ENCODE assay signal across 8 cellular contexts in the genomic region with DNA sequence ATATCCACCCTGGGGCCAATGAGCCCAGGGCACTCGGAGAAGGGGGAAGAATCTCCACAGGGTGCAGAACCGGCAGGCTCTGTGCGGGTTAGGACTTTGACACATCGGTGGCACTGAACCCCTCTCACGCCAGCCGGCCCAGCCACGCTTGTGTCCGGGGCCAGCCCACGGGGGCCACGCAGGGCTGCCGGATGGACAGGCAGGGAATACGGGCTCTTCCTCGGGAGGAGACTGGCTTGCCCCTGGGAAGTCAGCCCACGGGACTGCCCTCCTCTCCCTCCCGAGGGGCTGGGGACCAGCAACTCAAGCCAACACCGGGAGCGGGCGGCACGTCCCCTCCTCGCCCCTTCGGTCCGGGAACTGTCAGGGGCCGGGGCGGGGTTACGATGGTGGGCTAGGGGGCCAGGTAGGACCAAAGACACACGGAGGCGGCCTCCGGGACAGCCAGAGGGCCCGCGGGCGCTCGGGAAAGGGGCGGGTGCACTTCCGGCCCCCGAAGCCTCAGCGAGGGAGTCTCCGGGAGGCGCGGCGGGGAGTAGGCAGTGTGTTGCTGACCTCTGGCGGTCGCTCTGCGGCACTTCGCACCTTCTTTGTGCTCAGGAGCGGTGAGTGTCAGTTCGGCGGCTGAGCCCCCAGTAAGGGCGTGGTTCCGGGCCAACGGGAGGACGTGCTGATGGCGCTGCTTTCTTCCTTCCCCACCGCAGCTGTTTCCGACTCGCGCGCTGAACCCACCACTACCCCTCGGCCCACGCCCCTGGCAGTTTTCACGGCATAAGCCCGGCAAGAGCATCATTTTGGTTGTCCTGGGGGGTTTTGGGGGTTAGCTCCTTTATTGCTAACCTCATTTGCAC. TPM values are rescaled to one million over a fixed set of nuclear protein-coding genes. Genes with fewer than 3 reads are reported as not detected.
DNase-seq lines count a peak whose midpoint lies in the region; ATAC-seq and TF ChIP-seq lines count a peak whose summit lies in the region.

No MANE protein-coding gene starts in this region.

- H3K27ac ChIP-seq in SK-N-SH (ENCODE audit: low read depth in 2 of 2, low read length in 1 of 2) (no peak overlapping the region), parathyroid adenoma (no peak overlapping the region), tibial nerve (peak overlapping the region; percentile 77 to 90 (median 86))

- no peaks in the 10 kb centered on the region for H3K9me3 Mint-ChIP-seq in activated naive CD4-positive, alpha-beta T cell treated with anti-CD3 and anti-CD28 coated beads, Interleukin-2, amount 50 U/mL, for 72 hours

- TF ChIP-seq CTCF in GM06990 (IDR thresholded peaks at IDR 0.05; ENCODE audit: insufficient read depth, low read length, poor library complexity, severe bottlenecking) (peak; percentile 91), SK-N-SH (IDR thresholded peaks at IDR 0.05) (peak; percentile 78), parathyroid adenoma (IDR thresholded peaks at IDR 0.05) (peak; percentile 91), tibial nerve (IDR thresholded peaks at IDR 0.05) (peak; percentile 83 to 98 (median 88))

- no peaks in the 10 kb centered on the region for H4K20me1 ChIP-seq in SK-N-SH (ENCODE audit: insufficient read depth)

- H3K79me2 ChIP-seq in SK-N-SH (ENCODE audit: insufficient read depth) (no peaks in the 10 kb centered on the region), parathyroid adenoma (no peaks in the 10 kb centered on the region)

- POLR2A ChIA-PET in SK-N-SH (lab: Yijun Ruan, JAX), result interaction anchor here (0.7 kb wide), 1 partner anchor 34 kb away, joined by 3 read pairs; no protein-coding TSS in a partner anchor

- no peaks in the 10 kb centered on the region for H3K9me2 ChIP-seq in SK-N-SH

- H3K4me1 ChIP-seq in SK-N-SH (ENCODE audit: control insufficient read depth in 1 of 2, insufficient read depth in 2 of 2, low read depth in 1 of 2, low read length in 1 of 2) (peaks cover 0 to 10% of the 10 kb centered on the region in 2 experiments; a peak in 1 of 4 replicates), parathyroid adenoma (peaks cover 3% of the 10 kb centered on the region), tibial nerve (peaks cover 0 to 15% (median 2%) of the 10 kb centered on the region in 4 donors)

- CTCF ChIA-PET in SK-N-SH (lab: Yijun Ruan, JAX), result interaction anchor here (0.6 to 2.9 kb wide), 23 partner anchors 8 to 378 kb away, joined by 3 to 38 read pairs (median 4); a partner anchor contains a TSS

- peak in 1 of 2 donors; percentile 18 for TF ChIP-seq POLR2A in tibial nerve (IDR thresholded peaks at IDR 0.05)

- TF ChIP-seq EP300 in SK-N-SH (IDR thresholded peaks at IDR 0.05; ENCODE audit: borderline replicate concordance in 1 of 2, low read depth in 1 of 2, low read length in 1 of 2) (no peak), tibial nerve (IDR thresholded peaks at IDR 0.05) (peak; percentile 26 to 68)

- peak; percentile 84 for DNase-seq in GM06990 (ENCODE audit: extremely low read depth, insufficient read length)
- peak; percentile 78 for DNase-seq in HCEC 1CT
- peak; percentile 68 for DNase-seq in M059J (ENCODE audit: low read depth)
- peak; percentile 93 for DNase-seq in SK-N-SH
- peak; percentile 83 to 88 for DNase-seq in activated naive CD4-positive, alpha-beta T cell treated with anti-CD3 and anti-CD28 coated beads, Interleukin-2, amount 50 U/mL, for 72 hours (ENCODE audit: low spot score in 2 of 2)
- peak; percentile 88 for DNase-seq in cardiac septum (ENCODE audit: low spot score)
- DNase-seq in tibial nerve (ENCODE audit: low spot score in 2 of 2), result peak; percentile 70 to 76

- H3K9me3 ChIP-seq in SK-N-SH (no peaks in the 10 kb centered on the region), parathyroid adenoma (ENCODE audit: control insufficient read depth, low read length) (no peaks in the 10 kb centered on the region), tibial nerve (no peaks in the 10 kb centered on the region)

- peak; percentile 90 for TF ChIP-seq RAD21 in SK-N-SH (IDR thresholded peaks at IDR 0.05; ENCODE audit: low read length)

- H3K4me2 ChIP-seq in SK-N-SH (peak overlapping the region; percentile 76), parathyroid adenoma (ENCODE audit: low read length) (peak overlapping the region; percentile 81)

- no peaks in the 10 kb centered on the region for H3K36me3 Mint-ChIP-seq in activated naive CD4-positive, alpha-beta T cell treated with anti-CD3 and anti-CD28 coated beads, Interleukin-2, amount 50 U/mL, for 72 hours

- H3K27ac Mint-ChIP-seq in activated naive CD4-positive, alpha-beta T cell treated with anti-CD3 and anti-CD28 coated beads, Interleukin-2, amount 50 U/mL, for 72 hours, result peak overlapping the region; percentile 31 to 45

- H3K9ac ChIP-seq in SK-N-SH (peak overlapping the region; percentile 42; the same call in 1 of the 2 replicates), parathyroid adenoma (peak overlapping the region; percentile 16)

- peaks cover 5% of the 10 kb centered on the region for H3F3A ChIP-seq in SK-N-SH (replicated peaks; ENCODE audit: insufficient read depth)

- WGBS in SK-N-SH (ENCODE audit: low lambda C conversion rate), result 3% methylated on average over 25 of the region's 61 CpGs
- 2 to 6% methylated on average over 36 to 52 of the region's 61 CpGs for WGBS in tibial nerve, 2 donors

- H3K27me3 ChIP-seq in GM06990 (replicated peaks; ENCODE audit: control insufficient read depth, insufficient read depth, low read length) (no peaks in the 10 kb centered on the region), SK-N-SH (ENCODE audit: insufficient read depth) (no peaks in the 10 kb centered on the region), parathyroid adenoma (ENCODE audit: control insufficient read depth, insufficient read depth, low read length) (no peaks in the 10 kb centered on the region), tibial nerve (no peaks in the 10 kb centered on the region)

- intact Hi-C loops in cardiac septum (cut with DNase I), result loop anchor here (2.0 kb wide), 3 partner anchors 42 to 100 kb away; no protein-coding TSS in a partner anchor

- peak overlapping the region; percentile 66 for H3K4me3 ChIP-seq in GM06990 (replicated peaks; ENCODE audit: low read depth, low read length)
- H3K4me3 ChIP-seq in SK-N-SH (ENCODE audit: low read depth in 2 of 2, low read length in 1 of 2), result peak overlapping the region; percentile 55 to 57
- H3K4me3 ChIP-seq in parathyroid adenoma (ENCODE audit: low read depth, low read length), result peak overlapping the region; percentile 71
- H3K4me3 ChIP-seq in tibial nerve, result peak overlapping the region; percentile 50 to 77 (median 68)

- H2AFZ ChIP-seq in SK-N-SH (ENCODE audit: low read depth) (peak overlapping the region; percentile 90), parathyroid adenoma (peak overlapping the region; percentile 87)

- peak; percentile 99 for ATAC-seq in activated naive CD4-positive, alpha-beta T cell treated with anti-CD3 and anti-CD28 coated beads, Interleukin-2, amount 50 U/mL, for 72 hours

- H3K36me3 ChIP-seq in GM06990 (ENCODE audit: control insufficient read depth, insufficient read depth, low read length) (no peaks in the 10 kb centered on the region), SK-N-SH (replicated peaks in 1 of 2; ENCODE audit: control insufficient read depth in 1 of 2, insufficient read depth in 2 of 2, low read length in 1 of 2) (no peaks in the 10 kb centered on the region), parathyroid adenoma (ENCODE audit: control insufficient read depth, insufficient read depth, low read length) (no peaks in the 10 kb centered on the region), tibial nerve (no peaks in the 10 kb centered on the region)

TF ChIP-seq in SK-N-SH, 30 proteins besides CTCF, POLR2A, EP300 and RAD21:
- TF ChIP-seq MXI1 (IDR thresholded peaks at IDR 0.05; ENCODE audit: low read depth, low read length) (peak; percentile 16; the same call in 1 of the 2 replicates), ELF1 (IDR thresholded peaks at IDR 0.05) (peak; percentile 42; the same call in 1 of the 2 replicates), GABPA (IDR thresholded peaks at IDR 0.05; ENCODE audit: low read depth) (peak; percentile 66), POLR2AphosphoS5 (IDR thresholded peaks at IDR 0.05; ENCODE audit: low read depth, low read length) (0 out of 2 replicates have a peak, but pooled peaks have one; percentile 29), JUND (IDR thresholded peaks at IDR 0.05) (no peak), SMC3 (IDR thresholded peaks at IDR 0.05; ENCODE audit: low read depth, low read length) (peak; percentile 88), FOXJ3 (CRISPR knock-in tag; IDR thresholded peaks at IDR 0.05) (no peak)
- TF ChIP-seq, protein P1, sequence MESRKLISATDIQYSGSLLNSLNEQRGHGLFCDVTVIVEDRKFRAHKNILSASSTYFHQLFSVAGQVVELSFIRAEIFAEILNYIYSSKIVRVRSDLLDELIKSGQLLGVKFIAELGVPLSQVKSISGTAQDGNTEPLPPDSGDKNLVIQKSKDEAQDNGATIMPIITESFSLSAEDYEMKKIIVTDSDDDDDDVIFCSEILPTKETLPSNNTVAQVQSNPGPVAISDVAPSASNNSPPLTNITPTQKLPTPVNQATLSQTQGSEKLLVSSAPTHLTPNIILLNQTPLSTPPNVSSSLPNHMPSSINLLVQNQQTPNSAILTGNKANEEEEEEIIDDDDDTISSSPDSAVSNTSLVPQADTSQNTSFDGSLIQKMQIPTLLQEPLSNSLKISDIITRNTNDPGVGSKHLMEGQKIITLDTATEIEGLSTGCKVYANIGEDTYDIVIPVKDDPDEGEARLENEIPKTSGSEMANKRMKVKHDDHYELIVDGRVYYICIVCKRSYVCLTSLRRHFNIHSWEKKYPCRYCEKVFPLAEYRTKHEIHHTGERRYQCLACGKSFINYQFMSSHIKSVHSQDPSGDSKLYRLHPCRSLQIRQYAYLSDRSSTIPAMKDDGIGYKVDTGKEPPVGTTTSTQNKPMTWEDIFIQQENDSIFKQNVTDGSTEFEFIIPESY (IDR thresholded peaks at IDR 0.05; ENCODE audit: borderline replicate concordance, low read depth), result no peak
TF ChIP-seq in SK-N-SH: peak in this region for 5.

RNA-seq across cellular contexts. Expression of a gene that starts 5.1 kb away (rescaled TPM):
- total RNA-seq in M059J (2014; rRNA removed; shearing (Covaris generic)), result not detected in 2 replicates
- not detected in 2 replicates for polyA plus RNA-seq in SK-N-SH (2012; rRNA removed)
- not detected in 2 replicates for polyA plus RNA-seq in SK-N-SH (2012; cell fraction: cytosol; rRNA removed)
- not detected in 2 replicates for polyA plus RNA-seq in SK-N-SH (2012; cell fraction: nucleus; rRNA removed)
- not detected for total RNA-seq in activated naive CD4-positive, alpha-beta T cell treated with anti-CD3 and anti-CD28 coated beads, Interleukin-2, amount 50 U/mL, for 72 hours
- total RNA-seq in cardiac septum (not detected), tibial nerve (not detected)

RNA-seq across cellular contexts. Expression of a gene that starts 25.1 kb away (rescaled TPM):
- total RNA-seq in M059J (2014; rRNA removed; shearing (Covaris generic)), result 0.20 and 1.4 TPM in 2 replicates
- 0.30 and 0.44 TPM in 2 replicates for polyA plus RNA-seq in SK-N-SH (2012; rRNA removed)
- 0.18 and 0.28 TPM in 2 replicates for polyA plus RNA-seq in SK-N-SH (2012; cell fraction: cytosol; rRNA removed)
- 1.5 and 1.7 TPM in 2 replicates for polyA plus RNA-seq in SK-N-SH (2012; cell fraction: nucleus; rRNA removed)
- total RNA-seq in activated naive CD4-positive, alpha-beta T cell treated with anti-CD3 and anti-CD28 coated beads, Interleukin-2, amount 50 U/mL, for 72 hours, result 1 to 10 TPM in 1 of 2 donors, not detected in 1; 1.7 TPM
- total RNA-seq in cardiac septum (6.6 TPM), tibial nerve (10 to 100 TPM in 3 of 4 donors, 1 to 10 TPM in 1; 9.0 to 20.0 (median 16.7) TPM)

Comparison
In these comparisons a context has a peak if more than half of its experiments do, and no peak if none do; other contexts are left out.
1. H3K27ac ChIP-seq: peak in tibial nerve (4 of 4); none in SK-N-SH (0 of 2) and parathyroid adenoma (single experiment).
2. Peak in every context shown above with its lines, with median percentiles within 50 percentile points of each other: DNase-seq, H3K4me3 ChIP-seq and CTCF ChIP-seq.